ENCODE assay signal across 16 cellular contexts in genomic region chr11:16217631-16218030, GRCh38.
"Had no signal": no experiment of that assay in that cellular context is flagged by ENCODE, and none has a peak within 500 bp of the region (broad histone marks: within the 10 kb centered on the region; RNA-seq: fewer than 3 reads in every experiment).

No MANE protein-coding gene starts in this region.

- H3K27ac ChIP-seq: dorsolateral prefrontal cortex, gastrocnemius medialis, left ventricle myocardium inferior, lower lobe of right lung, skin epidermis, stomach, thoracic aorta, transverse colon had no signal

- H3K4me1 ChIP-seq: lower lobe of right lung, stomach, transverse colon had no signal

- H3K4me3 ChIP-seq: dorsolateral prefrontal cortex, gastrocnemius medialis, left ventricle myocardium inferior, lower lobe of right lung, skin epidermis, stomach, thoracic aorta, transverse colon had no signal

- ATAC-seq: gastrocnemius medialis, lower lobe of right lung, natural killer cell, sciatic nerve had no signal

- DNase-seq: cortex of kidney; dorsolateral prefrontal cortex; effector CD8-positive, alpha-beta T cell; gastrocnemius medialis; left ventricle myocardium inferior; lower lobe of right lung; natural killer cell; posterior cingulate gyrus; stimulated activated CD4-positive, alpha-beta T cell treated with anti-CD3 and anti-CD28 coated beads, Interleukin-2, amount 100 ng/mL, for 24 hours; stimulated activated naive CD4-positive, alpha-beta T cell; stomach; substantia nigra; transverse colon had no signal

- H3K36me3 ChIP-seq: gastrocnemius medialis, left ventricle myocardium inferior, lower lobe of right lung, stomach, thoracic aorta, transverse colon had no signal

- H3K27me3 ChIP-seq: gastrocnemius medialis, stomach, transverse colon had no signal

- H3K9me3 ChIP-seq: gastrocnemius medialis, left ventricle myocardium inferior, lower lobe of right lung, stomach, thoracic aorta, transverse colon had no signal
